Comparison of ENCODE assay signal across 9 cellular contexts in genomic region chr21:24290151-24290833, GRCh38.
DNase-seq lines count a peak whose midpoint lies in the region; ATAC-seq and TF ChIP-seq lines count a peak whose summit lies in the region.
"Had no signal": no experiment of that assay in that cellular context is flagged by ENCODE, and none has a peak within 500 bp of the region (broad histone marks: within the 10 kb centered on the region; RNA-seq: fewer than 3 reads in every experiment).

No MANE protein-coding gene starts in this region.

- no peaks in the 10 kb centered on the region for H3K9me3 Mint-ChIP-seq in CD8-positive, alpha-beta T cell
- no peaks in the 10 kb centered on the region for H3K9me3 Mint-ChIP-seq in activated naive CD4-positive, alpha-beta T cell treated with anti-CD3 and anti-CD28 coated beads, Interleukin-2, amount 50 U/mL, for 24 hours
- no peaks in the 10 kb centered on the region for H3K9me3 Mint-ChIP-seq in endothelial cell (ENCODE audit: unreplicated experiment)

- no peaks in the 10 kb centered on the region for H3K27me3 Mint-ChIP-seq in CD8-positive, alpha-beta T cell (ENCODE audit: low read depth)
- no peaks in the 10 kb centered on the region for H3K27me3 Mint-ChIP-seq in activated naive CD4-positive, alpha-beta T cell treated with anti-CD3 and anti-CD28 coated beads, Interleukin-2, amount 50 U/mL, for 24 hours
- H3K27me3 Mint-ChIP-seq in endothelial cell (ENCODE audit: unreplicated experiment): no peaks in the 10 kb centered on the region

- peaks cover 9% of the 10 kb centered on the region for H3K4me1 Mint-ChIP-seq in CD8-positive, alpha-beta T cell (ENCODE audit: low read depth)
- H3K4me1 Mint-ChIP-seq in activated naive CD4-positive, alpha-beta T cell treated with anti-CD3 and anti-CD28 coated beads, Interleukin-2, amount 50 U/mL, for 24 hours: peaks cover 7% of the 10 kb centered on the region
- H3K4me1 Mint-ChIP-seq in endothelial cell (ENCODE audit: unreplicated experiment): no peaks in the 10 kb centered on the region

- peak overlapping the region; percentile 33 for H3K27ac ChIP-seq in CD8-positive, alpha-beta T cell (ENCODE audit: low read depth, low read length)
- H3K27ac ChIP-seq in heart left ventricle: no peak overlapping the region
- H3K27ac ChIP-seq: VCaP had no signal

- 42 to 57% (median 54%) methylated on average over 6 of the region's 6 CpGs for WGBS in heart left ventricle, 4 donors

- H3K4me1 ChIP-seq in CD8-positive, alpha-beta T cell (ENCODE audit: insufficient read depth, low read length): peaks cover 9% of the 10 kb centered on the region
- H3K4me1 ChIP-seq in heart left ventricle: no peaks in the 10 kb centered on the region

- no peaks in the 10 kb centered on the region for H3K36me3 Mint-ChIP-seq in CD8-positive, alpha-beta T cell
- no peaks in the 10 kb centered on the region for H3K36me3 Mint-ChIP-seq in activated naive CD4-positive, alpha-beta T cell treated with anti-CD3 and anti-CD28 coated beads, Interleukin-2, amount 50 U/mL, for 24 hours
- H3K36me3 Mint-ChIP-seq in endothelial cell (ENCODE audit: low read depth, unreplicated experiment): no peaks in the 10 kb centered on the region

- H3K4me3 ChIP-seq in CD8-positive, alpha-beta T cell (ENCODE audit: low read depth, low read length): peak overlapping the region; percentile 17
- H3K4me3 ChIP-seq in heart left ventricle: no peak overlapping the region

- no peaks in the 10 kb centered on the region for H3K9me3 ChIP-seq in CD8-positive, alpha-beta T cell (ENCODE audit: low read length)
- peaks cover 0 to 3% (median 0%) of the 10 kb centered on the region in 12 donors for H3K9me3 ChIP-seq in heart left ventricle

- H3K4me3 Mint-ChIP-seq in CD8-positive, alpha-beta T cell: peak overlapping the region; percentile 74
- H3K4me3 Mint-ChIP-seq in activated naive CD4-positive, alpha-beta T cell treated with anti-CD3 and anti-CD28 coated beads, Interleukin-2, amount 50 U/mL, for 24 hours: peak overlapping the region; percentile 50
- no peak overlapping the region for H3K4me3 Mint-ChIP-seq in endothelial cell (ENCODE audit: unreplicated experiment)

- POLR2A ChIA-PET in CD8-positive, alpha-beta T cell (lab: Charles Lee): no interaction called here

- no peaks in the 10 kb centered on the region for H3K36me3 ChIP-seq in CD8-positive, alpha-beta T cell (ENCODE audit: insufficient read depth, low read length)
- H3K36me3 ChIP-seq in heart left ventricle: no peaks in the 10 kb centered on the region

- peak overlapping the region; percentile 58 for H3K27ac Mint-ChIP-seq in CD8-positive, alpha-beta T cell
- H3K27ac Mint-ChIP-seq in activated naive CD4-positive, alpha-beta T cell treated with anti-CD3 and anti-CD28 coated beads, Interleukin-2, amount 50 U/mL, for 24 hours: no peak overlapping the region
- H3K27ac Mint-ChIP-seq in endothelial cell (ENCODE audit: unreplicated experiment): no peak overlapping the region

- CTCF ChIA-PET in CD8-positive, alpha-beta T cell (lab: Charles Lee): interaction anchor here (1.0 kb wide), 1 partner anchor 48 kb away, joined by 3 read pairs; no protein-coding TSS in a partner anchor

- peak; percentile 94 for ATAC-seq in CD8-positive, alpha-beta T cell
- peak; percentile 49 for ATAC-seq in HG02610 (IDR thresholded peaks at IDR 0.05; ENCODE audit: unreplicated experiment)
- ATAC-seq in heart left ventricle: no peak
- no peak for ATAC-seq in GM21447 (IDR thresholded peaks at IDR 0.05; ENCODE audit: unreplicated experiment)

- DNase-seq in CD8-positive, alpha-beta T cell: peak in 6 of 7 experiments; percentile 4 to 70 (median 42)
- DNase-seq in T follicular helper cell (ENCODE audit: low read depth) (peak; percentile 1), heart left ventricle (no peak), endothelial cell (ENCODE audit: low spot score) (no peak), NCI-H524 treated with DMSO at 0.1 percent for 48 hours (lab: John Stamatoyannopoulos, UW) (no peak)

- no peak for TF ChIP-seq CTCF in CD8-positive, alpha-beta T cell (IDR thresholded peaks at IDR 0.05)
- TF ChIP-seq CTCF in heart left ventricle (IDR thresholded peaks at IDR 0.05) (no peak), endothelial cell (IDR thresholded peaks at IDR 0.05; ENCODE audit: unreplicated experiment) (no peak)

- TF ChIP-seq POLR2A in heart left ventricle (IDR thresholded peaks at IDR 0.05): no peak

- intact Hi-C loops in CD8-positive, alpha-beta T cell (cut with DNase I, micrococcal nuclease): no loop called here
- intact Hi-C loops in heart left ventricle (cut with DNase I): no loop called here

- H3K27me3 ChIP-seq in CD8-positive, alpha-beta T cell (ENCODE audit: insufficient read depth, low read length): no peaks in the 10 kb centered on the region
- no peaks in the 10 kb centered on the region for H3K27me3 ChIP-seq in heart left ventricle

Comparison
In these comparisons a context has a peak if more than half of its experiments do, and no peak if none do; other contexts are left out.
1. ATAC-seq: peak in CD8-positive, alpha-beta T cell (single experiment) and HG02610 (single experiment); none in heart left ventricle (0 of 4) and GM21447 (single experiment).
2. DNase-seq: peak in CD8-positive, alpha-beta T cell (6 of 7) and T follicular helper cell (single experiment); none in heart left ventricle (0 of 5), endothelial cell (single experiment) and NCI-H524 treated with DMSO at 0.1 percent for 48 hours (single experiment).